In genomic region chr13:48849515-48849914, GRCh38 we compare ENCODE assay signal across 26 cellular contexts.
A peak's percentile ranks its signal among the peaks of the same experiment; 100 is the strongest.
DNase-seq lines count a peak whose midpoint lies in the region; ATAC-seq, FAIRE-seq and TF ChIP-seq lines count a peak whose summit lies in the region.
"Had no signal": no experiment of that assay in that cellular context is flagged by ENCODE, and none has a peak within 500 bp of the region (broad histone marks: within the 10 kb centered on the region; RNA-seq: fewer than 3 reads in every experiment).

No MANE protein-coding gene starts in this region.

- no peaks in the 10 kb centered on the region for H3K79me1 ChIP-seq in H1 (ENCODE audit: low read depth, low read length)

- no peak for TF ChIP-seq EP300 in H1 (IDR thresholded peaks at IDR 0.05; ENCODE audit: borderline replicate concordance in 1 of 2, low read depth in 2 of 2, low read length in 2 of 2)

- no peak overlapping the region for H4K91ac ChIP-seq in H1 (replicated peaks; ENCODE audit: insufficient read length, low read length)

- H3K9ac ChIP-seq in NT2/D1 (ENCODE audit: insufficient read length, low read depth) (no peak overlapping the region), H1 (replicated peaks in 1 of 4; ENCODE audit: extremely low read depth in 1 of 4, low read depth in 3 of 4, low read length in 3 of 4) (no peak overlapping the region)
- H3K9ac ChIP-seq: BLaER1, KMS-11 had no signal

- H3K27ac ChIP-seq in H1 (ENCODE audit: low read depth, low read length) (no peak overlapping the region), testis (no peak overlapping the region)
- H3K27ac ChIP-seq: BLaER1, KMS-11, Peyer's patch had no signal

- H3K18ac ChIP-seq in H1 (ENCODE audit: extremely low read depth, low read length), result no peak overlapping the region

- no peak overlapping the region for H2BK5ac ChIP-seq in H1 (ENCODE audit: low read depth, low read length)

- 75% methylated on average over 5 of the region's 5 CpGs; no CpG with 5 or more reads in 1 of the 2 experiments for WGBS in H1 (ENCODE audit: extremely low coverage in 1 of 2, insufficient coverage in 1 of 2, insufficient read length in 1 of 2, insufficient replicate concordance in 2 of 2, low coverage in 1 of 2, low lambda C conversion rate in 2 of 2, missing lambda C conversion rate in 1 of 2), 2 experiments
- WGBS in testis, 2 donors, result 63 to 72% methylated on average over 5 of the region's 5 CpGs

- no peak for ATAC-seq in HG03342 (IDR thresholded peaks at IDR 0.05; ENCODE audit: unreplicated experiment)

- no peak overlapping the region for H3K23ac ChIP-seq in H1 (ENCODE audit: insufficient read length)

- H3K36me3 ChIP-seq in NT2/D1 (ENCODE audit: insufficient read depth, insufficient read length, low read length) (no peaks in the 10 kb centered on the region), H1 (ENCODE audit: control insufficient read depth in 2 of 4, insufficient read depth in 4 of 4, low read length in 3 of 4) (no peaks in the 10 kb centered on the region), testis (ENCODE audit: low read depth, missing control alignments) (no peaks in the 10 kb centered on the region)
- H3K36me3 ChIP-seq: BLaER1, Peyer's patch had no signal

- no peak overlapping the region for H2AFZ ChIP-seq in H1 (ENCODE audit: low read length)

- H3K4me2 ChIP-seq in H1 (ENCODE audit: insufficient read depth in 1 of 2, low read depth in 2 of 2, low read length in 2 of 2), result no peak overlapping the region
- H3K4me2 ChIP-seq: BLaER1, KMS-11 had no signal

- no peaks in the 10 kb centered on the region for H4K20me1 ChIP-seq in H1 (replicated peaks in 1 of 2; ENCODE audit: control insufficient read depth in 1 of 2, insufficient read depth in 2 of 2, low read length in 2 of 2)
- H4K20me1 ChIP-seq: BLaER1 had no signal

- TF ChIP-seq POLR2A in H1 (IDR thresholded peaks at IDR 0.05; ENCODE audit: control extremely low read depth in 1 of 2, low read depth in 2 of 2, low read length in 2 of 2) (no peak), testis (IDR thresholded peaks at IDR 0.05) (no peak)

- FAIRE-seq in H1 (lab: Jason Lieb, UNC), result no peak
- FAIRE-seq: G401.6, GM19239 had no signal

- POLR2A ChIA-PET in H1 (lab: Charles Lee; ENCODE audit: partially characterized antibody), result no interaction called here

- no peak overlapping the region for H2BK15ac ChIP-seq in H1 (ENCODE audit: low read length)

- H2AK5ac ChIP-seq in H1 (ENCODE audit: low read depth, low read length), result no peak overlapping the region

- no peak for TF ChIP-seq RAD21 in H1 (IDR thresholded peaks at IDR 0.05 in 1 of 2, conservative IDR thresholded peaks at IDR 0.05 in 1 of 2; ENCODE audit: low read depth in 2 of 2, low read length in 2 of 2)

- H2BK12ac ChIP-seq in H1 (ENCODE audit: low read depth, low read length), result no peak overlapping the region

- H3K56ac ChIP-seq in H1 (replicated peaks; ENCODE audit: insufficient read length, low read depth, low read length), result no peak overlapping the region

- CTCF ChIA-PET in H1 (lab: Charles Lee; ENCODE audit: partially characterized antibody), result no interaction called here

- no peak overlapping the region for H3K14ac ChIP-seq in H1 (ENCODE audit: insufficient read length)

- H3K9me3 ChIP-seq in NT2/D1 (ENCODE audit: insufficient read depth, low read length) (no peaks in the 10 kb centered on the region), H1 (ENCODE audit: insufficient read depth in 2 of 2, low read depth in 1 of 2, low read length in 1 of 2) (no peaks in the 10 kb centered on the region), testis (no peaks in the 10 kb centered on the region)
- H3K9me3 ChIP-seq: BLaER1, Peyer's patch had no signal

- H3K4me3 ChIP-seq in NT2/D1 (ENCODE audit: insufficient read length, low read depth), result no peak overlapping the region
- no peak overlapping the region for H3K4me3 ChIP-seq in H1 (ENCODE audit: extremely low read depth in 1 of 4, insufficient read depth in 2 of 4, low read depth in 3 of 4, low read length in 4 of 4)
- no peak overlapping the region for H3K4me3 ChIP-seq in testis
- H3K4me3 ChIP-seq: BLaER1, Peyer's patch had no signal

- no peak overlapping the region for H4K5ac ChIP-seq in H1 (ENCODE audit: insufficient read length, low read depth, low read length)

- no peak overlapping the region for H3K4ac ChIP-seq in H1 (replicated peaks; ENCODE audit: insufficient read length, low read depth, low read length)

- intact Hi-C loops in testis (cut with DNase I; ENCODE audit: low total_unique reads), result no loop called here

- H2BK120ac ChIP-seq in H1 (replicated peaks; ENCODE audit: low read depth, low read length), result no peak overlapping the region

- TF ChIP-seq CTCF in H1 (IDR thresholded peaks at IDR 0.05; ENCODE audit: control extremely low read depth in 1 of 3, insufficient read depth in 1 of 3, low read depth in 1 of 3, low read length in 3 of 3) (no peak), testis (IDR thresholded peaks at IDR 0.05) (no peak)

- peak; percentile 29 for DNase-seq in EH (ENCODE audit: low read depth)
- peak; percentile 13 for DNase-seq in NT2/D1 (ENCODE audit: low read depth, low spot score)
- DNase-seq in H1 (ENCODE audit: low read depth in 1 of 2, low spot score in 2 of 2), result no peak
- DNase-seq in testis, result peak; percentile 15
- DNase-seq in NCI-H1105 treated with DMSO at 0.1 percent for 48 hours (lab: John Stamatoyannopoulos, UW), result no peak
- no peak for DNase-seq in T1000 (lab: John Stamatoyannopoulos, UW)
- DNase-seq: CD4-positive, alpha-beta T cell; DMS53; H7; IMR-90; NCI-H1092; NCI-H1436; NCI-H187; NCI-H2081 treated with DMSO at 0.1 percent for 48 hours; NCI-H2171; NCI-H226; NCI-H510A; NCI-H69; OCI-M1; Peyer's patch; SHP77 treated with DMSO at 0.1 percent for 48 hours had no signal

- no peaks in the 10 kb centered on the region for H3K4me1 ChIP-seq in NT2/D1 (ENCODE audit: insufficient read depth, insufficient read length)
- 0 out of 7 replicates have a peak, but pooled peaks cover 0 to 2% (median 0%) of the 10 kb centered on the region in 4 experiments for H3K4me1 ChIP-seq in H1 (replicated peaks in 1 of 4; ENCODE audit: control insufficient read depth in 3 of 4, insufficient read depth in 4 of 4, low read length in 3 of 4)
- H3K4me1 ChIP-seq in testis, result no peaks in the 10 kb centered on the region
- H3K4me1 ChIP-seq: Peyer's patch had no signal

- H3K27me3 ChIP-seq in NT2/D1 (ENCODE audit: insufficient read depth, insufficient read length) (no peaks in the 10 kb centered on the region), H1 (replicated peaks in 1 of 4; ENCODE audit: control insufficient read depth in 3 of 4, extremely low read depth in 1 of 4, insufficient read depth in 3 of 4, low read length in 3 of 4) (no peaks in the 10 kb centered on the region), testis (no peaks in the 10 kb centered on the region)
- H3K27me3 ChIP-seq: BLaER1, Peyer's patch had no signal

- H3K23me2 ChIP-seq in H1 (ENCODE audit: low read depth, low read length), result no peaks in the 10 kb centered on the region

- 0 out of 2 replicates have a peak overlapping the region, but pooled peaks have one; percentile 48 for H2BK20ac ChIP-seq in H1 (ENCODE audit: low read length)

- H4K8ac ChIP-seq in H1 (ENCODE audit: extremely low read depth, insufficient read depth, low read length), result no peak overlapping the region

- no peaks in the 10 kb centered on the region for H3K79me2 ChIP-seq in H1 (ENCODE audit: control insufficient read depth in 1 of 2, insufficient read depth in 2 of 2, low read length in 2 of 2)

TF ChIP-seq in H1, 55 proteins besides CTCF, POLR2A, EP300 and RAD21:
- TF ChIP-seq TEAD4 (IDR thresholded peaks at IDR 0.05; ENCODE audit: low read depth, low read length) (peak; percentile 56), GTF2F1 (IDR thresholded peaks at IDR 0.05; ENCODE audit: borderline replicate concordance, low read depth, low read length) (no peak)

Comparison
In these comparisons a context has a peak if more than half of its experiments do, and no peak if none do; other contexts are left out.
1. DNase-seq: peak in EH (single experiment), NT2/D1 (single experiment) and testis (single experiment); none in H1 (0 of 2), NCI-H1105 treated with DMSO at 0.1 percent for 48 hours (single experiment) and T1000 (single experiment).